1 cellular context compared by ENCODE assay signal in the genomic region with DNA sequence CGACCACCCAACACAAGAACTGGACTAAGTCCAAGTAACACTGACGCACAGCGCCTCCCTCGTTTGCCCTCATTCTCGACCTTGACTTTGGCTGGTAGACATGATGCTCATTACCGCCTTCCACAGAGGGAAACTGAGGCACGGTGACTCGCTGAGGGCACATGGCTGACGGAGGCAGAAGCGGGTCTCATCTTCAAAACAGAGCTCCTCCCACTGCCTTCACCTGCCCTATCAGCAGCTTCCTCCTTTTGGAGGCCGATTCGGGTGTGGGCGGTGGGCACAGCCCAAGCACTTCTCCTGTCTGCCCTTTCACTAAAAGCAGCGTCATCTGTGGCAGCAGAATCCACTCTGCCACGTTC.
TF ChIP-seq lines count a peak whose summit lies in the region.

No MANE protein-coding gene starts in this region.

TF ChIP-seq in HepG2, 621 proteins besides CTCF, POLR2A, EP300 and RAD21:
- TF ChIP-seq ZNF713 (CRISPR knock-in tag; IDR thresholded peaks at IDR 0.05) = no peak
- TF ChIP-seq MTF2 (CRISPR knock-in tag; IDR thresholded peaks at IDR 0.05; ENCODE audit: borderline replicate concordance) = no peak
- TF ChIP-seq, protein P1, sequence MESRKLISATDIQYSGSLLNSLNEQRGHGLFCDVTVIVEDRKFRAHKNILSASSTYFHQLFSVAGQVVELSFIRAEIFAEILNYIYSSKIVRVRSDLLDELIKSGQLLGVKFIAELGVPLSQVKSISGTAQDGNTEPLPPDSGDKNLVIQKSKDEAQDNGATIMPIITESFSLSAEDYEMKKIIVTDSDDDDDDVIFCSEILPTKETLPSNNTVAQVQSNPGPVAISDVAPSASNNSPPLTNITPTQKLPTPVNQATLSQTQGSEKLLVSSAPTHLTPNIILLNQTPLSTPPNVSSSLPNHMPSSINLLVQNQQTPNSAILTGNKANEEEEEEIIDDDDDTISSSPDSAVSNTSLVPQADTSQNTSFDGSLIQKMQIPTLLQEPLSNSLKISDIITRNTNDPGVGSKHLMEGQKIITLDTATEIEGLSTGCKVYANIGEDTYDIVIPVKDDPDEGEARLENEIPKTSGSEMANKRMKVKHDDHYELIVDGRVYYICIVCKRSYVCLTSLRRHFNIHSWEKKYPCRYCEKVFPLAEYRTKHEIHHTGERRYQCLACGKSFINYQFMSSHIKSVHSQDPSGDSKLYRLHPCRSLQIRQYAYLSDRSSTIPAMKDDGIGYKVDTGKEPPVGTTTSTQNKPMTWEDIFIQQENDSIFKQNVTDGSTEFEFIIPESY (CRISPR knock-in tag; IDR thresholded peaks at IDR 0.05) = 0 out of 2 replicates have a peak, but pooled peaks have one; percentile 42
- peak; percentile 36; the same call in 1 of the 2 replicates for TF ChIP-seq POLR2G (IDR thresholded peaks at IDR 0.05; ENCODE audit: low read depth, low read length)
- TF ChIP-seq, protein P2, sequence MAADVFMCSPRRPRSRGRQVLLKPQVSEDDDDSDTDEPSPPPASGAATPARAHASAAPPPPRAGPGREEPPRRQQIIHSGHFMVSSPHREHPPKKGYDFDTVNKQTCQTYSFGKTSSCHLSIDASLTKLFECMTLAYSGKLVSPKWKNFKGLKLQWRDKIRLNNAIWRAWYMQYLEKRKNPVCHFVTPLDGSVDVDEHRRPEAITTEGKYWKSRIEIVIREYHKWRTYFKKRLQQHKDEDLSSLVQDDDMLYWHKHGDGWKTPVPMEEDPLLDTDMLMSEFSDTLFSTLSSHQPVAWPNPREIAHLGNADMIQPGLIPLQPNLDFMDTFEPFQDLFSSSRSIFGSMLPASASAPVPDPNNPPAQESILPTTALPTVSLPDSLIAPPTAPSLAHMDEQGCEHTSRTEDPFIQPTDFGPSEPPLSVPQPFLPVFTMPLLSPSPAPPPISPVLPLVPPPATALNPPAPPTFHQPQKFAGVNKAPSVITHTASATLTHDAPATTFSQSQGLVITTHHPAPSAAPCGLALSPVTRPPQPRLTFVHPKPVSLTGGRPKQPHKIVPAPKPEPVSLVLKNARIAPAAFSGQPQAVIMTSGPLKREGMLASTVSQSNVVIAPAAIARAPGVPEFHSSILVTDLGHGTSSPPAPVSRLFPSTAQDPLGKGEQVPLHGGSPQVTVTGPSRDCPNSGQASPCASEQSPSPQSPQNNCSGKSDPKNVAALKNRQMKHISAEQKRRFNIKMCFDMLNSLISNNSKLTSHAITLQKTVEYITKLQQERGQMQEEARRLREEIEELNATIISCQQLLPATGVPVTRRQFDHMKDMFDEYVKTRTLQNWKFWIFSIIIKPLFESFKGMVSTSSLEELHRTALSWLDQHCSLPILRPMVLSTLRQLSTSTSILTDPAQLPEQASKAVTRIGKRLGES (CRISPR knock-in tag; IDR thresholded peaks at IDR 0.05; ENCODE audit: borderline replicate concordance) = no peak
- TF ChIP-seq, protein P3, sequence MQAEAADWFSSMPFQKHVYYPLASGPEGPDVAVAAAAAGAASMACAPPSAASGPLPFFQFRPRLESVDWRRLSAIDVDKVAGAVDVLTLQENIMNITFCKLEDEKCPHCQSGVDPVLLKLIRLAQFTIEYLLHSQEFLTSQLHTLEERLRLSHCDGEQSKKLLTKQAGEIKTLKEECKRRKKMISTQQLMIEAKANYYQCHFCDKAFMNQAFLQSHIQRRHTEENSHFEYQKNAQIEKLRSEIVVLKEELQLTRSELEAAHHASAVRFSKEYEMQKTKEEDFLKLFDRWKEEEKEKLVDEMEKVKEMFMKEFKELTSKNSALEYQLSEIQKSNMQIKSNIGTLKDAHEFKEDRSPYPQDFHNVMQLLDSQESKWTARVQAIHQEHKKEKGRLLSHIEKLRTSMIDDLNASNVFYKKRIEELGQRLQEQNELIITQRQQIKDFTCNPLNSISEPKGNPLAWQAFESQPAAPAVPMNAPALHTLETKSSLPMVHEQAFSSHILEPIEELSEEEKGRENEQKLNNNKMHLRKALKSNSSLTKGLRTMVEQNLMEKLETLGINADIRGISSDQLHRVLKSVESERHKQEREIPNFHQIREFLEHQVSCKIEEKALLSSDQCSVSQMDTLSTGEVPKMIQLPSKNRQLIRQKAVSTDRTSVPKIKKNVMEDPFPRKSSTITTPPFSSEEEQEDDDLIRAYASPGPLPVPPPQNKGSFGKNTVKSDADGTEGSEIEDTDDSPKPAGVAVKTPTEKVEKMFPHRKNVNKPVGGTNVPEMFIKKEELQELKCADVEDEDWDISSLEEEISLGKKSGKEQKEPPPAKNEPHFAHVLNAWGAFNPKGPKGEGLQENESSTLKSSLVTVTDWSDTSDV (CRISPR knock-in tag; IDR thresholded peaks at IDR 0.05) = no peak
- no peak for TF ChIP-seq ZNF703 (CRISPR knock-in tag; IDR thresholded peaks at IDR 0.05; ENCODE audit: borderline replicate concordance)
- 0 out of 2 replicates have a peak, but pooled peaks have one; percentile 10 for TF ChIP-seq ZNF572 (CRISPR knock-in tag; IDR thresholded peaks at IDR 0.05)
- 0 out of 2 replicates have a peak, but pooled peaks have one; percentile 3 for TF ChIP-seq HIVEP1 (CRISPR knock-in tag; IDR thresholded peaks at IDR 0.05)
- TF ChIP-seq, protein P4, sequence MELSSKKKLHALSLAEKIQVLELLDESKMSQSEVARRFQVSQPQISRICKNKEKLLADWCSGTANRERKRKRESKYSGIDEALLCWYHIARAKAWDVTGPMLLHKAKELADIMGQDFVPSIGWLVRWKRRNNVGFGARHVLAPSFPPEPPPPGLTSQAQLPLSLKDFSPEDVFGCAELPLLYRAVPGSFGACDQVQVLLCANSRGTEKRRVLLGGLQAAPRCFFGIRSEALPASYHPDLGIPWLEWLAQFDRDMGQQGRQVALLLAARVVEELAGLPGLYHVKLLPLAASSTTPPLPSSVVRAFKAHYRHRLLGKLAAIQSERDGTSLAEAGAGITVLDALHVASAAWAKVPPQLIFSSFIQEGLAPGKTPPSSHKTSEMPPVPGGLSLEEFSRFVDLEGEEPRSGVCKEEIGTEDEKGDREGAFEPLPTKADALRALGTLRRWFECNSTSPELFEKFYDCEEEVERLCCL (CRISPR knock-in tag; IDR thresholded peaks at IDR 0.05; ENCODE audit: borderline replicate concordance) = no peak
- TF ChIP-seq, protein P5, sequence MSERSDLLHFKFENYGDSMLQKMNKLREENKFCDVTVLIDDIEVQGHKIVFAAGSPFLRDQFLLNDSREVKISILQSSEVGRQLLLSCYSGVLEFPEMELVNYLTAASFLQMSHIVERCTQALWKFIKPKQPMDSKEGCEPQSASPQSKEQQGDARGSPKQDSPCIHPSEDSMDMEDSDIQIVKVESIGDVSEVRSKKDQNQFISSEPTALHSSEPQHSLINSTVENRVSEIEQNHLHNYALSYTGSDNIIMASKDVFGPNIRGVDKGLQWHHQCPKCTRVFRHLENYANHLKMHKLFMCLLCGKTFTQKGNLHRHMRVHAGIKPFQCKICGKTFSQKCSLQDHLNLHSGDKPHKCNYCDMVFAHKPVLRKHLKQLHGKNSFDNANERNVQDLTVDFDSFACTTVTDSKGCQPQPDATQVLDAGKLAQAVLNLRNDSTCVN (CRISPR knock-in tag; IDR thresholded peaks at IDR 0.05; ENCODE audit: borderline replicate concordance) = no peak
- TF ChIP-seq HNRNPL (IDR thresholded peaks at IDR 0.05; ENCODE audit: low read depth, low read length) = 0 out of 2 replicates have a peak, but pooled peaks have one; percentile 17
- peak; percentile 44; the same call in 1 of the 2 replicates for TF ChIP-seq ZBTB38 (CRISPR knock-in tag; IDR thresholded peaks at IDR 0.05)
- peak; percentile 4 for TF ChIP-seq RBM39 (IDR thresholded peaks at IDR 0.05; ENCODE audit: low read depth, low read length, poor library complexity, severe bottlenecking)
